ENCODE assay signal across 9 cellular contexts in genomic region chr7:157502701-157503111, GRCh38.
DNase-seq lines count a peak whose midpoint lies in the region; ATAC-seq and TF ChIP-seq lines count a peak whose summit lies in the region.
"Had no signal": no experiment of that assay in that cellular context is flagged by ENCODE, and none has a peak within 500 bp of the region (broad histone marks: within the 10 kb centered on the region; RNA-seq: fewer than 3 reads in every experiment).

No MANE protein-coding gene starts in this region.

- peaks cover 3 to 6% of the 10 kb centered on the region in 2 experiments for H3K9me3 ChIP-seq in CD4-positive, CD25-positive, alpha-beta regulatory T cell (ENCODE audit: control insufficient read depth in 2 of 2, low read length in 2 of 2)
- H3K9me3 ChIP-seq in RWPE2 (ENCODE audit: severe bottlenecking) (no peaks in the 10 kb centered on the region), neutrophil (no peaks in the 10 kb centered on the region)

- no peaks in the 10 kb centered on the region for H3K36me3 ChIP-seq in CD4-positive, CD25-positive, alpha-beta regulatory T cell (ENCODE audit: control insufficient read depth, insufficient read depth, low read length)
- no peaks in the 10 kb centered on the region for H3K36me3 ChIP-seq in RWPE2 (ENCODE audit: low read depth)
- no peaks in the 10 kb centered on the region for H3K36me3 ChIP-seq in neutrophil

- peaks cover 6% of the 10 kb centered on the region for H3K36me3 Mint-ChIP-seq in CD4-positive, CD25-positive, alpha-beta regulatory T cell
- peaks cover 12% of the 10 kb centered on the region for H3K36me3 Mint-ChIP-seq in activated naive CD4-positive, alpha-beta T cell treated with anti-CD3 and anti-CD28 coated beads, Interleukin-2, amount 50 U/mL, for 24 hours

- ATAC-seq in CD4-positive, CD25-positive, alpha-beta regulatory T cell (ENCODE audit: low read depth in 2 of 2), result peak; percentile 97 to 98
- ATAC-seq in RWPE2 (ENCODE audit: low read depth) (peak; percentile 29; the same call in 1 of the 3 replicates), GM19467 (IDR thresholded peaks at IDR 0.05; ENCODE audit: unreplicated experiment) (no peak)

- peak overlapping the region; percentile 80 for H3K4me3 ChIP-seq in CD4-positive, CD25-positive, alpha-beta regulatory T cell (ENCODE audit: low read depth, low read length)
- H3K4me3 ChIP-seq in RWPE2 (ENCODE audit: severe bottlenecking) (no peak overlapping the region), neutrophil (ENCODE audit: low read depth in 1 of 2, low read length in 1 of 2) (peak overlapping the region; percentile 34)

- no peaks in the 10 kb centered on the region for H3K27me3 ChIP-seq in CD4-positive, CD25-positive, alpha-beta regulatory T cell (ENCODE audit: control insufficient read depth, insufficient read depth, low read length)
- peaks cover 10% of the 10 kb centered on the region for H3K27me3 ChIP-seq in RWPE2 (ENCODE audit: insufficient read depth, poor library complexity, severe bottlenecking)
- peaks cover 4% of the 10 kb centered on the region for H3K27me3 ChIP-seq in neutrophil

- peaks cover 12 to 36% (median 26%) of the 10 kb centered on the region in 4 donors for H3K4me1 Mint-ChIP-seq in CD4-positive, CD25-positive, alpha-beta regulatory T cell
- H3K4me1 Mint-ChIP-seq in activated naive CD4-positive, alpha-beta T cell treated with anti-CD3 and anti-CD28 coated beads, Interleukin-2, amount 50 U/mL, for 24 hours, result peaks cover 31% of the 10 kb centered on the region

- peaks cover 0 to 7% (median 0%) of the 10 kb centered on the region in 7 donors for H3K9me3 Mint-ChIP-seq in CD4-positive, CD25-positive, alpha-beta regulatory T cell
- H3K9me3 Mint-ChIP-seq in activated naive CD4-positive, alpha-beta T cell treated with anti-CD3 and anti-CD28 coated beads, Interleukin-2, amount 50 U/mL, for 24 hours, result no peaks in the 10 kb centered on the region

- peaks cover 19% of the 10 kb centered on the region for H3K27me3 Mint-ChIP-seq in CD4-positive, CD25-positive, alpha-beta regulatory T cell
- H3K27me3 Mint-ChIP-seq in activated naive CD4-positive, alpha-beta T cell treated with anti-CD3 and anti-CD28 coated beads, Interleukin-2, amount 50 U/mL, for 24 hours, result no peaks in the 10 kb centered on the region

- peak; percentile 54 to 92 (median 89) for DNase-seq in CD4-positive, CD25-positive, alpha-beta regulatory T cell
- no peak for DNase-seq in RWPE2 (ENCODE audit: low spot score)
- DNase-seq in RWPE1 (ENCODE audit: low spot score), result no peak
- DNase-seq in NCI-H1694 treated with DMSO at 0.1 percent for 48 hours (lab: John Stamatoyannopoulos, UW), result no peak
- DNase-seq in nucleus accumbens (lab: John Stamatoyannopoulos, UW), result no peak
- DNase-seq: IMR-90 had no signal

- TF ChIP-seq CTCF in RWPE2 (IDR thresholded peaks at IDR 0.05; ENCODE audit: poor library complexity, severe bottlenecking) (no peak), neutrophil (IDR thresholded peaks at IDR 0.05) (peak; percentile 39), RWPE1 (conservative IDR thresholded peaks at IDR 0.05; ENCODE audit: low read depth) (no peak)

- H3K27ac Mint-ChIP-seq in CD4-positive, CD25-positive, alpha-beta regulatory T cell, result peak overlapping the region; percentile 95 to 98 (median 96)
- peak overlapping the region; percentile 92 for H3K27ac Mint-ChIP-seq in activated naive CD4-positive, alpha-beta T cell treated with anti-CD3 and anti-CD28 coated beads, Interleukin-2, amount 50 U/mL, for 24 hours

- peak overlapping the region; percentile 61 to 86 (median 80) for H3K4me3 Mint-ChIP-seq in CD4-positive, CD25-positive, alpha-beta regulatory T cell
- peak overlapping the region; percentile 85 for H3K4me3 Mint-ChIP-seq in activated naive CD4-positive, alpha-beta T cell treated with anti-CD3 and anti-CD28 coated beads, Interleukin-2, amount 50 U/mL, for 24 hours

- H3K4me1 ChIP-seq in CD4-positive, CD25-positive, alpha-beta regulatory T cell (ENCODE audit: control insufficient read depth, insufficient read depth, low read length, poor library complexity, severe bottlenecking), result peaks cover 26% of the 10 kb centered on the region
- no peaks in the 10 kb centered on the region for H3K4me1 ChIP-seq in RWPE2 (ENCODE audit: insufficient read depth, poor library complexity, severe bottlenecking)
- H3K4me1 ChIP-seq in neutrophil (ENCODE audit: control insufficient read depth in 1 of 2, insufficient read depth in 1 of 2, low read depth in 1 of 2, low read length in 1 of 2), result peaks cover 22 to 26% of the 10 kb centered on the region in 2 experiments

- CTCF ChIA-PET in RWPE1 (lab: Yijun Ruan, JAX), result interaction anchor here (0.8 kb wide), 1 partner anchor 305 kb away, joined by 3 read pairs; no protein-coding TSS in a partner anchor

- POLR2A ChIA-PET in RWPE1 (lab: Yijun Ruan, JAX; ENCODE audit: low non-redundant PET), result no interaction called here

- H3K27ac ChIP-seq in CD4-positive, CD25-positive, alpha-beta regulatory T cell (ENCODE audit: insufficient read depth, low read length, poor library complexity, severe bottlenecking), result peak overlapping the region; percentile 81
- H3K27ac ChIP-seq in RWPE2 (ENCODE audit: poor library complexity, severe bottlenecking) (no peak overlapping the region), neutrophil (peak overlapping the region; percentile 78), RWPE1 (no peak overlapping the region)

Comparison
In these comparisons a context has a peak if more than half of its experiments do, and no peak if none do; other contexts are left out.
1. DNase-seq: peak in CD4-positive, CD25-positive, alpha-beta regulatory T cell (3 of 3); none in RWPE2 (single experiment), RWPE1 (single experiment), NCI-H1694 treated with DMSO at 0.1 percent for 48 hours (single experiment) and nucleus accumbens (0 of 56).
2. H3K27ac ChIP-seq: peak in CD4-positive, CD25-positive, alpha-beta regulatory T cell (single experiment) and neutrophil (single experiment); none in RWPE2 (single experiment) and RWPE1 (single experiment).